19 cellular contexts compared by ENCODE assay signal in genomic region chr7:139366400-139366799, GRCh38. TPM values are rescaled to one million over a fixed set of nuclear protein-coding genes. Genes with fewer than 3 reads are reported as not detected.
DNase-seq lines count a peak whose midpoint lies in the region; ATAC-seq, FAIRE-seq and TF ChIP-seq lines count a peak whose summit lies in the region.
"Had no signal": no experiment of that assay in that cellular context is flagged by ENCODE, and none has a peak within 500 bp of the region (broad histone marks: within the 10 kb centered on the region; RNA-seq: fewer than 3 reads in every experiment).

No MANE protein-coding gene starts in this region.

- no peaks in the 10 kb centered on the region for H3K9me3 Mint-ChIP-seq in CD8-positive, alpha-beta memory T cell

- H3K9me3 ChIP-seq in BLaER1 (no peaks in the 10 kb centered on the region), Loucy (ENCODE audit: insufficient read depth, low read depth, low read length) (no peaks in the 10 kb centered on the region), GM12878 (replicated peaks; ENCODE audit: control insufficient read depth, insufficient read depth, low read length) (no peaks in the 10 kb centered on the region), upper lobe of right lung (no peaks in the 10 kb centered on the region)
- H3K9me3 ChIP-seq in BLaER1 treated with 17β-estradiol and CSF1 and Interleukin-3, amounts not matched to agents 10 nM and 100 nM (replicated peaks in 1 of 11), result no peaks in the 10 kb centered on the region
- no peaks in the 10 kb centered on the region for H3K9me3 ChIP-seq in CD8-positive, alpha-beta memory T cell (ENCODE audit: low read length)
- H3K9me3 ChIP-seq: Caco-2, HAP-1 had no signal

- no peak for DNase-seq in GM12878 (ENCODE audit: low read depth, low spot score)
- DNase-seq in NCI-H2196 treated with DMSO at 0.1 percent for 48 hours (lab: John Stamatoyannopoulos, UW; ENCODE audit: unreplicated experiment), result no peak
- no peak for DNase-seq in upper lobe of right lung
- DNase-seq in CD8-positive, alpha-beta memory T cell, result no peak
- DNase-seq: ACHN, AML-193, Caco-2, DMS153, DMS79, GF-D8, Karpas-422, KBM-7 had no signal

- H3K4me3 ChIP-seq in BLaER1 (no peak overlapping the region), Loucy (ENCODE audit: low read length, poor library complexity, severe bottlenecking) (peak overlapping the region; percentile 79), GM12878 (no peak overlapping the region), upper lobe of right lung (no peak overlapping the region)
- no peak overlapping the region for H3K4me3 ChIP-seq in BLaER1 treated with 17β-estradiol and CSF1 and Interleukin-3, amounts not matched to agents 10 nM and 100 nM
- no peak overlapping the region for H3K4me3 ChIP-seq in CD8-positive, alpha-beta memory T cell (ENCODE audit: low read length)
- H3K4me3 ChIP-seq: HAP-1 had no signal

- peak overlapping the region in 1 of 8 donors; percentile 18 for H3K27ac Mint-ChIP-seq in CD8-positive, alpha-beta memory T cell

- peaks cover 100% of the 10 kb centered on the region for H4K20me1 ChIP-seq in BLaER1
- peaks cover 79 to 100% (median 100%) of the 10 kb centered on the region in 11 experiments for H4K20me1 ChIP-seq in BLaER1 treated with 17β-estradiol and CSF1 and Interleukin-3, amounts not matched to agents 10 nM and 100 nM
- H4K20me1 ChIP-seq in Loucy (ENCODE audit: insufficient read depth, low read length, poor library complexity, severe bottlenecking), result peaks cover 98% of the 10 kb centered on the region
- H4K20me1 ChIP-seq in GM12878 (ENCODE audit: control insufficient read depth, insufficient read depth), result peaks cover 9% of the 10 kb centered on the region

- POLR2A ChIA-PET in GM12878 (lab: Charles Lee), result interaction anchor here (0.6 to 0.9 kb wide), 2 partner anchors 10 to 33 kb away, joined by 3 to 9 read pairs; no protein-coding TSS in a partner anchor
- POLR2A ChIA-PET in CD8-positive, alpha-beta memory T cell (lab: Charles Lee), result interaction anchor here (0.5 kb wide), 1 partner anchor 1307 kb away, joined by 3 read pairs; no protein-coding TSS in a partner anchor

- SMC1A ChIA-PET in GM12878 (lab: Charles Lee; ENCODE audit: uncharacterized antibody, unreplicated experiment), result no interaction called here

- H2AFZ ChIP-seq in Loucy (ENCODE audit: low read length) (no peak overlapping the region), GM12878 (ENCODE audit: control insufficient read depth, low read depth, low read length) (no peak overlapping the region)

- no peak overlapping the region for H3K4me3 Mint-ChIP-seq in CD8-positive, alpha-beta memory T cell

- TF ChIP-seq CTCF in Loucy (conservative IDR thresholded peaks at IDR 0.05; ENCODE audit: low read length) (no peak), GM12878 (IDR thresholded peaks at IDR 0.05 in 2 of 3, conservative IDR thresholded peaks at IDR 0.05 in 1 of 3; ENCODE audit: control insufficient read depth in 2 of 3, extremely low read depth in 1 of 3, insufficient read depth in 1 of 3, low read depth in 3 of 3, low read length in 3 of 3) (no peak), upper lobe of right lung (IDR thresholded peaks at IDR 0.05) (no peak)

- no peak overlapping the region for H3K9ac ChIP-seq in BLaER1
- no peak overlapping the region for H3K9ac ChIP-seq in BLaER1 treated with 17β-estradiol and CSF1 and Interleukin-3, amounts not matched to agents 10 nM and 100 nM
- no peak overlapping the region for H3K9ac ChIP-seq in Loucy (ENCODE audit: low read depth, low read length, poor library complexity, severe bottlenecking)
- H3K9ac ChIP-seq in GM12878 (ENCODE audit: control insufficient read depth, insufficient read depth, low read length), result no peak overlapping the region

- no peaks in the 10 kb centered on the region for H3K27me3 Mint-ChIP-seq in CD8-positive, alpha-beta memory T cell

- no peaks in the 10 kb centered on the region for H3F3A ChIP-seq in Loucy (ENCODE audit: low read depth)

- FAIRE-seq in GM12878 (lab: Jason Lieb, UNC), result no peak
- FAIRE-seq: A204.1 had no signal

- H3K4me1 ChIP-seq in BLaER1, result peaks cover 54% of the 10 kb centered on the region
- H3K4me1 ChIP-seq in BLaER1 treated with 17β-estradiol and CSF1 and Interleukin-3, amounts not matched to agents 10 nM and 100 nM, result peaks cover 25 to 69% (median 47%) of the 10 kb centered on the region in 10 experiments
- H3K4me1 ChIP-seq in Loucy (ENCODE audit: insufficient read depth, low read length, poor library complexity, severe bottlenecking), result peaks cover 50% of the 10 kb centered on the region
- H3K4me1 ChIP-seq in GM12878 (ENCODE audit: control insufficient read depth, insufficient read depth, low read length), result peaks cover 4% of the 10 kb centered on the region
- H3K4me1 ChIP-seq in upper lobe of right lung, result peaks cover 36% of the 10 kb centered on the region
- peaks cover 62% of the 10 kb centered on the region for H3K4me1 ChIP-seq in CD8-positive, alpha-beta memory T cell (ENCODE audit: insufficient read depth, low read length)
- H3K4me1 ChIP-seq: Caco-2 had no signal

- H3K36me3 ChIP-seq in BLaER1, result peaks cover 68% of the 10 kb centered on the region
- H3K36me3 ChIP-seq in BLaER1 treated with 17β-estradiol and CSF1 and Interleukin-3, amounts not matched to agents 10 nM and 100 nM, result peaks cover 53 to 90% (median 77%) of the 10 kb centered on the region in 11 experiments
- H3K36me3 ChIP-seq in Loucy (ENCODE audit: insufficient read depth, low read length), result peaks cover 40% of the 10 kb centered on the region; the same call in 1 of the 2 replicates
- peaks cover 2 to 19% of the 10 kb centered on the region in 2 experiments for H3K36me3 ChIP-seq in GM12878 (ENCODE audit: control insufficient read depth in 2 of 2, insufficient read depth in 2 of 2, low read length in 1 of 2)
- H3K36me3 ChIP-seq in upper lobe of right lung, result peaks cover 17% of the 10 kb centered on the region
- H3K36me3 ChIP-seq in CD8-positive, alpha-beta memory T cell (ENCODE audit: insufficient read depth, low read length), result peaks cover 5% of the 10 kb centered on the region

- H3K4me2 ChIP-seq in BLaER1 (peak overlapping the region; percentile 22), Loucy (ENCODE audit: low read depth, low read length, poor library complexity, severe bottlenecking) (peak overlapping the region; percentile 98), GM12878 (ENCODE audit: control insufficient read depth, insufficient read depth) (no peak overlapping the region)
- H3K4me2 ChIP-seq in BLaER1 treated with 17β-estradiol and CSF1 and Interleukin-3, amounts not matched to agents 10 nM and 100 nM, result peak overlapping the region; percentile 3 to 39 (median 19); a peak in 13 of 22 replicates

- in situ Hi-C loops in GM12878 (cut with MboI), result loop anchor here (25.0 kb wide), 1 partner anchor 1546 kb away; the partner anchor contains the start of gene BRAF

- TF ChIP-seq POLR2A in GM12878 (IDR thresholded peaks at IDR 0.05; ENCODE audit: low read depth, low read length), result no peak

- peaks cover 0 to 50% (median 9%) of the 10 kb centered on the region in 3 donors for H3K36me3 Mint-ChIP-seq in CD8-positive, alpha-beta memory T cell

- no peak for TF ChIP-seq RAD21 in GM12878 (IDR thresholded peaks at IDR 0.05; ENCODE audit: insufficient read depth, low read depth, low read length)

- BruUV-seq in GM12878 (replicated peaks; lab: Mats Ljungman, UMichigan), result no TSS peak

- WGBS in GM12878 (ENCODE audit: insufficient coverage, insufficient replicate concordance, low lambda C conversion rate, missing lambda C conversion rate), result over 99% methylated on average over 6 of the region's 6 CpGs

- H3K27me3 ChIP-seq in BLaER1, result no peaks in the 10 kb centered on the region
- H3K27me3 ChIP-seq in BLaER1 treated with 17β-estradiol and CSF1 and Interleukin-3, amounts not matched to agents 10 nM and 100 nM, result no peaks in the 10 kb centered on the region
- H3K27me3 ChIP-seq in Loucy (ENCODE audit: insufficient read depth, low read length, poor library complexity, severe bottlenecking), result no peaks in the 10 kb centered on the region
- no peaks in the 10 kb centered on the region for H3K27me3 ChIP-seq in GM12878 (replicated peaks in 1 of 2; ENCODE audit: control insufficient read depth in 2 of 2, insufficient read depth in 2 of 2, low read length in 1 of 2)
- H3K27me3 ChIP-seq in upper lobe of right lung, result no peaks in the 10 kb centered on the region
- H3K27me3 ChIP-seq in CD8-positive, alpha-beta memory T cell (ENCODE audit: insufficient read depth, low read length, poor library complexity, severe bottlenecking), result no peaks in the 10 kb centered on the region

- H3K79me2 ChIP-seq in Loucy (ENCODE audit: insufficient read depth, low read length) (peaks cover 100% of the 10 kb centered on the region), GM12878 (ENCODE audit: control insufficient read depth, insufficient read depth, low read length) (peaks cover 99% of the 10 kb centered on the region)

- H3K9me2 ChIP-seq in Loucy (replicated peaks; ENCODE audit: low read depth, low read length), result no peaks in the 10 kb centered on the region

- CTCF ChIA-PET in GM12878 (lab: Yijun Ruan, JAX), result interaction anchor here (1.4 kb wide), 1 partner anchor 68 kb away, joined by 3 read pairs; no protein-coding TSS in a partner anchor
- CTCF ChIA-PET in CD8-positive, alpha-beta memory T cell (lab: Charles Lee), result interaction anchor here (0.7 kb wide), 1 partner anchor 20 kb away, joined by 3 read pairs; no protein-coding TSS in a partner anchor

- ATAC-seq in GM12878 (no peak), upper lobe of right lung (no peak), HG03520 (IDR thresholded peaks at IDR 0.05; ENCODE audit: unreplicated experiment) (no peak)

- no peak for TF ChIP-seq EP300 in GM12878 (IDR thresholded peaks at IDR 0.05; ENCODE audit: borderline replicate concordance in 1 of 2, control insufficient read depth in 1 of 2, low read depth in 2 of 2, low read length in 2 of 2)

- H3K4me1 Mint-ChIP-seq in CD8-positive, alpha-beta memory T cell, result peaks cover 71 to 88% (median 87%) of the 10 kb centered on the region in 3 donors

- H3K27ac ChIP-seq in BLaER1 (no peak overlapping the region), GM12878 (ENCODE audit: control insufficient read depth, insufficient read depth) (no peak overlapping the region), upper lobe of right lung (no peak overlapping the region)
- H3K27ac ChIP-seq in BLaER1 treated with 17β-estradiol and CSF1 and Interleukin-3, amounts not matched to agents 10 nM and 100 nM, result no peak overlapping the region
- no peak overlapping the region for H3K27ac ChIP-seq in CD8-positive, alpha-beta memory T cell (ENCODE audit: low read depth, low read length)
- H3K27ac ChIP-seq: HL-60 had no signal

- intact Hi-C loops in GM12878 (cut with micrococcal nuclease; ENCODE audit: unreplicated experiment) (no loop called here), upper lobe of right lung (cut with DNase I) (no loop called here)

- RAD21 ChIA-PET in GM12878 (lab: Charles Lee; ENCODE audit: unreplicated experiment), result no interaction called here

RNA-seq across cellular contexts. Expression of gene LUC7L2, which starts 6.7 kb away (rescaled TPM):
- total RNA-seq in GM12878 (2013; cell fraction: nucleolus; rRNA removed), result 224 and 228 TPM in 2 replicates
- total RNA-seq in GM12878 (2014; rRNA removed) (48.8 and 51.8 TPM in 2 replicates), GM12878 (2014; rRNA removed; fragmentation: Illumina TruSeq; extraction: Trizol) (68.4 and 69.3 TPM in 2 replicates), GM12878 (2021) (86.5 and 98.7 TPM in 2 replicates), upper lobe of right lung (79.5 TPM)
- 41.1 TPM for polyA plus RNA-seq in GM12878 (2011; ENCODE audit: low read depth)
- polyA plus RNA-seq in GM12878 (2011; rRNA removed) (66.3 and 82.2 TPM in 2 replicates), GM12878 (2014; fragmentation: Illumina TruSeq; extraction: Trizol) (78.7 and 100.0 TPM in 2 replicates), GM12878 (2014; fragmentation: Nextera tagmentation; extraction: Ambion mirVana) (10 to 100 TPM; 31.7 to 37.8 TPM), GM12878 (2014; rRNA removed) (57.6 and 69.1 TPM in 2 replicates), GM12878 (2016; fragmentation: Nextera tagmentation; extraction: Ambion mirVana) (10 to 100 TPM; 68.0 to 75.7 TPM)
- 25.7 and 55.8 TPM in 2 replicates for polyA plus RNA-seq in GM12878 (2011; cell fraction: cytosol; rRNA removed)
- 104 and 130 TPM in 2 replicates for polyA plus RNA-seq in GM12878 (2011; cell fraction: nucleus; rRNA removed)
- 67.6 and 78.5 TPM in 2 replicates for polyA plus RNA-seq in GM12878 (2012)
- polyA minus RNA-seq in GM12878 (2011; rRNA and poly(A)+ RNA removed), result 41.7 and 64.0 TPM in 2 replicates
- polyA minus RNA-seq in GM12878 (2011; cell fraction: cytosol; rRNA and poly(A)+ RNA removed), result 19.2 and 29.2 TPM in 2 replicates
- 141 and 271 TPM in 2 replicates for polyA minus RNA-seq in GM12878 (2011; cell fraction: nucleus; rRNA and poly(A)+ RNA removed)
- 100 to 1,000 TPM; 150 to 164 TPM for total RNA-seq in CD8-positive, alpha-beta memory T cell
- 72.0 TPM for polyA plus RNA-seq in CD8-positive, alpha-beta memory T cell

RNA-seq across cellular contexts. Expression of gene FMC1, which starts 25.3 kb away (rescaled TPM):
- 2.6 and 4.2 TPM in 2 replicates for total RNA-seq in GM12878 (2013; cell fraction: nucleolus; rRNA removed)
- total RNA-seq in GM12878 (2014; rRNA removed), result 10.5 and 11.4 TPM in 2 replicates
- 5.4 and 5.5 TPM in 2 replicates for total RNA-seq in GM12878 (2014; rRNA removed; fragmentation: Illumina TruSeq; extraction: Trizol)
- total RNA-seq in GM12878 (2021), result 10.9 and 11.9 TPM in 2 replicates
- polyA plus RNA-seq in GM12878 (2011; ENCODE audit: low read depth), result 9.1 TPM
- polyA plus RNA-seq in GM12878 (2011; rRNA removed), result 13.2 and 13.5 TPM in 2 replicates
- 15.9 and 22.3 TPM in 2 replicates for polyA plus RNA-seq in GM12878 (2011; cell fraction: cytosol; rRNA removed)
- 8.8 and 14.0 TPM in 2 replicates for polyA plus RNA-seq in GM12878 (2011; cell fraction: nucleus; rRNA removed)
- polyA plus RNA-seq in GM12878 (2012), result 11.2 and 19.5 TPM in 2 replicates
- polyA plus RNA-seq in GM12878 (2014; fragmentation: Illumina TruSeq; extraction: Trizol), result 2.7 and 4.2 TPM in 2 replicates
- 10 to 100 TPM; 50.5 to 60.4 TPM for polyA plus RNA-seq in GM12878 (2014; fragmentation: Nextera tagmentation; extraction: Ambion mirVana)
- 16.1 and 18.1 TPM in 2 replicates for polyA plus RNA-seq in GM12878 (2014; rRNA removed)
- polyA plus RNA-seq in GM12878 (2016; fragmentation: Nextera tagmentation; extraction: Ambion mirVana), result 10 to 100 TPM; 57.2 to 58.9 TPM
- polyA minus RNA-seq in GM12878 (2011; rRNA and poly(A)+ RNA removed), result 3.0 and 3.1 TPM in 2 replicates
- 1.2 TPM in 1 of 2 replicates, not detected in the other for polyA minus RNA-seq in GM12878 (2011; cell fraction: cytosol; rRNA and poly(A)+ RNA removed)
- 3.1 and 5.4 TPM in 2 replicates for polyA minus RNA-seq in GM12878 (2011; cell fraction: nucleus; rRNA and poly(A)+ RNA removed)
- total RNA-seq in upper lobe of right lung, result 11.4 TPM
- total RNA-seq in CD8-positive, alpha-beta memory T cell, result 10 to 100 TPM; 10.7 to 12.2 TPM
- polyA plus RNA-seq in CD8-positive, alpha-beta memory T cell, result 46.4 TPM
